Comparison of ENCODE assay signal across 8 cellular contexts in genomic region chr18:11324956-11325873, GRCh38.
A peak's percentile ranks its signal among the peaks of the same experiment; 100 is the strongest.
DNase-seq lines count a peak whose midpoint lies in the region; ATAC-seq and TF ChIP-seq lines count a peak whose summit lies in the region.

No MANE protein-coding gene starts in this region.

- H3K4me3 ChIP-seq in mucosa of descending colon: no peak overlapping the region

- H3K27me3 Mint-ChIP-seq in activated T-helper 17 cell treated with anti-CD3 and anti-CD28 coated beads, Interleukin-2, amount 50 U/mL, for 72 hours: peaks cover 8% of the 10 kb centered on the region

- DNase-seq in A172 (ENCODE audit: low spot score) (peak; percentile 96), mucosa of descending colon (no peak), iPS-NIHi11 (ENCODE audit: low spot score) (no peak), NCI-H748 treated with DMSO at 0.1 percent for 48 hours (lab: John Stamatoyannopoulos, UW) (no peak), NCI-H69 (lab: John Stamatoyannopoulos, UW) (no peak)

- intact Hi-C loops in mucosa of descending colon (cut with DNase I, micrococcal nuclease): no loop called here

- no peaks in the 10 kb centered on the region for H3K4me1 ChIP-seq in mucosa of descending colon (ENCODE audit: low read depth)

- H3K36me3 ChIP-seq in mucosa of descending colon (ENCODE audit: low read depth): no peaks in the 10 kb centered on the region

- no peaks in the 10 kb centered on the region for H3K4me1 Mint-ChIP-seq in activated T-helper 17 cell treated with anti-CD3 and anti-CD28 coated beads, Interleukin-2, amount 50 U/mL, for 72 hours

- ATAC-seq in GM19043 (IDR thresholded peaks at IDR 0.05; ENCODE audit: low read depth, unreplicated experiment): peak; percentile 88
- ATAC-seq in HG03108 (IDR thresholded peaks at IDR 0.05; ENCODE audit: unreplicated experiment): peak; percentile 89
- peak; percentile 91 for ATAC-seq in activated T-helper 17 cell treated with anti-CD3 and anti-CD28 coated beads, Interleukin-2, amount 50 U/mL, for 72 hours (replicated peaks)
- no peak for ATAC-seq in mucosa of descending colon

- H3K9me3 ChIP-seq in mucosa of descending colon: peaks cover 28% of the 10 kb centered on the region

- no peak overlapping the region for H3K4me3 Mint-ChIP-seq in activated T-helper 17 cell treated with anti-CD3 and anti-CD28 coated beads, Interleukin-2, amount 50 U/mL, for 72 hours

- H3K9me3 Mint-ChIP-seq in activated T-helper 17 cell treated with anti-CD3 and anti-CD28 coated beads, Interleukin-2, amount 50 U/mL, for 72 hours: no peaks in the 10 kb centered on the region

- TF ChIP-seq CTCF in mucosa of descending colon (IDR thresholded peaks at IDR 0.05): no peak

- H3K36me3 Mint-ChIP-seq in activated T-helper 17 cell treated with anti-CD3 and anti-CD28 coated beads, Interleukin-2, amount 50 U/mL, for 72 hours (ENCODE audit: low read depth): no peaks in the 10 kb centered on the region

- no peak overlapping the region for H3K27ac Mint-ChIP-seq in activated T-helper 17 cell treated with anti-CD3 and anti-CD28 coated beads, Interleukin-2, amount 50 U/mL, for 72 hours
